ENCODE assay signal across 10 cellular contexts in the genomic region with DNA sequence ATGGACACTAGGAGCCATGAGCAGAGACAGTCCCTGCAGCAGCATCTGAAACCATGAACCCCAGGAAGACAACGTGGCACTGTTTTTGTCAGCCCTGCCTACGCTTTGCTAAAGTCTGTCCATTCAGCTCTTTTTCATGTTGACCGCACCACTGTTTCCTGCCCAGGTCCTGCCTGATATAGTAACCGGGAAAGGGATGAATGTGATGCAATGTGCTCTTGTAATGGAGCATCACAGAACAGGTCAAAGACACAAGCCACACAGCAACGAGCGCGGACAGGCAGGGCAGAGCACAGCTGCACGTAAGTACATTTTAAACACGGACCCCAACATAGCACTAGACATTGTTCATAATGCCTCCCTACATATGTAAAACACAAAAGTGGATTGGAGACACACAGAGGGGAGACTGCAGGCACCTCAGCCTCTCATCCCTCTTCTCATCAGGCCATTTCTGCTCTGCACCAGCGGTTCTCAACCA. TPM values are rescaled to one million over a fixed set of nuclear protein-coding genes. Genes with fewer than 3 reads are reported as not detected.
DNase-seq lines count a peak whose midpoint lies in the region; ATAC-seq and TF ChIP-seq lines count a peak whose summit lies in the region.
"Had no signal": no experiment of that assay in that cellular context is flagged by ENCODE, and none has a peak within 500 bp of the region (broad histone marks: within the 10 kb centered on the region; RNA-seq: fewer than 3 reads in every experiment).

No MANE protein-coding gene starts in this region.

- CTCF ChIA-PET in IMR-90 (lab: Yijun Ruan, JAX), result no interaction called here

- no peak overlapping the region for H3K4me3 ChIP-seq in IMR-90 (ENCODE audit: insufficient read depth, low read depth, low read length)

- peaks cover 0 to 6% (median 1%) of the 10 kb centered on the region in 3 donors for H3K27me3 Mint-ChIP-seq in CD14-positive monocyte (ENCODE audit: low read depth in 3 of 3)
- peaks cover 13% of the 10 kb centered on the region for H3K27me3 Mint-ChIP-seq in glutamatergic neuron (ENCODE audit: unreplicated experiment)

- no peaks in the 10 kb centered on the region for H3K9me3 ChIP-seq in IMR-90 (ENCODE audit: control insufficient read depth, insufficient read depth, low read length)

- no peaks in the 10 kb centered on the region for H3K36me3 ChIP-seq in IMR-90 (ENCODE audit: control insufficient read depth, insufficient read depth, low read length)

- H2AK9ac ChIP-seq in IMR-90 (replicated peaks; ENCODE audit: low read depth, low read length, poor library complexity), result peak overlapping the region; percentile 8

- no peak for TF ChIP-seq RAD21 in IMR-90 (IDR thresholded peaks at IDR 0.05; ENCODE audit: low read length)

- TF ChIP-seq CTCF in CD14-positive monocyte (IDR thresholded peaks at IDR 0.05) (no peak), IMR-90 (conservative IDR thresholded peaks at IDR 0.05; ENCODE audit: low read depth, low read length) (no peak), glutamatergic neuron (IDR thresholded peaks at IDR 0.05; ENCODE audit: partially characterized antibody, unreplicated experiment) (no peak)

- peak; percentile 4 for ATAC-seq in GM19397 (IDR thresholded peaks at IDR 0.05; ENCODE audit: unreplicated experiment)
- ATAC-seq in IMR-90 (ENCODE audit: low read depth), result no peak
- ATAC-seq in GM21367 (IDR thresholded peaks at IDR 0.05; ENCODE audit: unreplicated experiment), result no peak

- H3K4me3 Mint-ChIP-seq in CD14-positive monocyte, result peak overlapping the region in 1 of 2 donors; percentile 42
- no peak overlapping the region for H3K4me3 Mint-ChIP-seq in glutamatergic neuron (ENCODE audit: unreplicated experiment)

- no peak overlapping the region for H2BK5ac ChIP-seq in IMR-90 (ENCODE audit: low read depth, low read length, poor library complexity, severe bottlenecking)

- no peak overlapping the region for H3K23ac ChIP-seq in IMR-90 (ENCODE audit: low read depth, low read length)

- intact Hi-C loops in CD14-positive monocyte (cut with micrococcal nuclease), result no loop called here
- intact Hi-C loops in IMR-90 (cut with micrococcal nuclease), result loop anchor here (10.0 kb wide), 1 partner anchor 404 kb away; no protein-coding TSS in a partner anchor

- H2BK15ac ChIP-seq in IMR-90 (ENCODE audit: low read depth, low read length), result no peak overlapping the region

- no peak overlapping the region for H3K9ac ChIP-seq in IMR-90 (ENCODE audit: low read depth, low read length)

- no peak overlapping the region for H3K18ac ChIP-seq in IMR-90 (ENCODE audit: low read depth, low read length)

- in situ Hi-C loops in IMR-90 (cut with MboI; ENCODE audit: low sequenced_read_pairs), result no loop called here

- H3K4me1 ChIP-seq in IMR-90 (ENCODE audit: control insufficient read depth, insufficient read depth, low read length), result peaks cover 10% of the 10 kb centered on the region

- no peak overlapping the region for H3K4me2 ChIP-seq in IMR-90 (ENCODE audit: low read depth, low read length)

- no peak overlapping the region for H3K56ac ChIP-seq in IMR-90 (ENCODE audit: extremely low read depth, insufficient read depth, low read length)

- peaks cover 3% of the 10 kb centered on the region; the same call in 1 of the 2 replicates for H4K20me1 ChIP-seq in IMR-90 (ENCODE audit: insufficient read depth, low read length)

- peak overlapping the region; percentile 11; the same call in 1 of the 2 replicates for H2AK5ac ChIP-seq in IMR-90 (ENCODE audit: low read depth, low read length)

- H3K36me3 Mint-ChIP-seq in CD14-positive monocyte (peaks cover 0 to 1% of the 10 kb centered on the region in 2 donors), glutamatergic neuron (ENCODE audit: unreplicated experiment) (no peaks in the 10 kb centered on the region)

- H3K27ac Mint-ChIP-seq in CD14-positive monocyte (peak overlapping the region in 6 of 7 donors; percentile 80 to 97 (median 95)), glutamatergic neuron (ENCODE audit: unreplicated experiment) (peak overlapping the region; percentile 13)

- H3K9me1 ChIP-seq in IMR-90 (ENCODE audit: insufficient read depth, low read length), result peaks cover 19% of the 10 kb centered on the region

- no peak overlapping the region; the same call in 1 of the 2 replicates for H4K91ac ChIP-seq in IMR-90 (ENCODE audit: insufficient read depth, low read depth, low read length)

- peaks cover 40% of the 10 kb centered on the region for H3K4me1 Mint-ChIP-seq in CD14-positive monocyte
- peaks cover 21% of the 10 kb centered on the region for H3K4me1 Mint-ChIP-seq in glutamatergic neuron (ENCODE audit: low read depth, unreplicated experiment)

- H4K5ac ChIP-seq in IMR-90 (ENCODE audit: low read depth, low read length), result no peak overlapping the region

- no peak for TF ChIP-seq POLR2A in IMR-90 (IDR thresholded peaks at IDR 0.05; ENCODE audit: low read depth, low read length)

- 72% methylated on average over 2 of the region's 10 CpGs; no CpG with 5 or more reads in 1 of the 2 experiments for WGBS in IMR-90 (ENCODE audit: extremely low coverage in 2 of 2, insufficient read length in 1 of 2), 2 experiments

- H3K4ac ChIP-seq in IMR-90 (ENCODE audit: low read depth, low read length), result no peak overlapping the region

- H2AFZ ChIP-seq in IMR-90 (replicated peaks; ENCODE audit: low read length, poor library complexity), result peak overlapping the region; percentile 72

- no peaks in the 10 kb centered on the region for H3K79me1 ChIP-seq in IMR-90 (ENCODE audit: low read depth in 1 of 2, low read length in 2 of 2)

- H4K8ac ChIP-seq in IMR-90 (ENCODE audit: low read depth in 2 of 2, low read length in 2 of 2), result no peak overlapping the region

- DNase-seq in CD14-positive monocyte (ENCODE audit: low spot score), result no peak
- DNase-seq in IMR-90, result no peak
- DNase-seq in glutamatergic neuron, result no peak
- DNase-seq in DMS153 (lab: John Stamatoyannopoulos, UW), result no peak
- no peak for DNase-seq in NCI-H345 (lab: John Stamatoyannopoulos, UW)
- DNase-seq in stimulated activated CD4-positive, alpha-beta T cell treated with anti-CD3 and anti-CD28 coated beads, Interleukin-4, amount 100 ng/mL, for 1 hour, result no peak

- no peak overlapping the region for H2BK120ac ChIP-seq in IMR-90 (ENCODE audit: low read depth, low read length)

- H3K14ac ChIP-seq in IMR-90 (replicated peaks; ENCODE audit: low read depth, low read length), result no peak overlapping the region

- no peak overlapping the region for H2BK20ac ChIP-seq in IMR-90 (ENCODE audit: low read depth, low read length)

- POLR2A ChIA-PET in IMR-90 (lab: Charles Lee; ENCODE audit: unreplicated experiment), result no interaction called here

- no peak overlapping the region for H3K27ac ChIP-seq in IMR-90 (ENCODE audit: insufficient read depth, low read length)

- H3K9me3 Mint-ChIP-seq in CD14-positive monocyte, result no peaks in the 10 kb centered on the region
- H3K9me3 Mint-ChIP-seq in glutamatergic neuron (ENCODE audit: unreplicated experiment), result peaks cover 9% of the 10 kb centered on the region

- H3K27me3 ChIP-seq in IMR-90 (ENCODE audit: control insufficient read depth, insufficient read depth, low read length), result no peaks in the 10 kb centered on the region

- BruUV-seq in IMR-90 (replicated peaks; lab: Mats Ljungman, UMichigan), result no TSS peak

- dilution Hi-C loops in IMR-90 (cut with HindIII; ENCODE audit: low sequenced_read_pairs, unreplicated experiment), result no loop called here

TF ChIP-seq in IMR-90, 13 proteins besides CTCF, POLR2A, EP300 and RAD21:
- TF ChIP-seq, protein P1, sequence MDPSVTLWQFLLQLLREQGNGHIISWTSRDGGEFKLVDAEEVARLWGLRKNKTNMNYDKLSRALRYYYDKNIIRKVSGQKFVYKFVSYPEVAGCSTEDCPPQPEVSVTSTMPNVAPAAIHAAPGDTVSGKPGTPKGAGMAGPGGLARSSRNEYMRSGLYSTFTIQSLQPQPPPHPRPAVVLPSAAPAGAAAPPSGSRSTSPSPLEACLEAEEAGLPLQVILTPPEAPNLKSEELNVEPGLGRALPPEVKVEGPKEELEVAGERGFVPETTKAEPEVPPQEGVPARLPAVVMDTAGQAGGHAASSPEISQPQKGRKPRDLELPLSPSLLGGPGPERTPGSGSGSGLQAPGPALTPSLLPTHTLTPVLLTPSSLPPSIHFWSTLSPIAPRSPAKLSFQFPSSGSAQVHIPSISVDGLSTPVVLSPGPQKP (IDR thresholded peaks at IDR 0.05; ENCODE audit: borderline replicate concordance, low read depth, low read length), result no peak
- TF ChIP-seq, protein P2, sequence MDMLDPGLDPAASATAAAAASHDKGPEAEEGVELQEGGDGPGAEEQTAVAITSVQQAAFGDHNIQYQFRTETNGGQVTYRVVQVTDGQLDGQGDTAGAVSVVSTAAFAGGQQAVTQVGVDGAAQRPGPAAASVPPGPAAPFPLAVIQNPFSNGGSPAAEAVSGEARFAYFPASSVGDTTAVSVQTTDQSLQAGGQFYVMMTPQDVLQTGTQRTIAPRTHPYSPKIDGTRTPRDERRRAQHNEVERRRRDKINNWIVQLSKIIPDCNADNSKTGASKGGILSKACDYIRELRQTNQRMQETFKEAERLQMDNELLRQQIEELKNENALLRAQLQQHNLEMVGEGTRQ (IDR thresholded peaks at IDR 0.05; ENCODE audit: low read depth, low read length), result no peak
- TF ChIP-seq FOS (IDR thresholded peaks at IDR 0.05; ENCODE audit: low read depth, low read length) (no peak), BHLHE40 (IDR thresholded peaks at IDR 0.05; ENCODE audit: low read depth, low read length) (no peak), CHD1 (IDR thresholded peaks at IDR 0.05; ENCODE audit: low read depth, low read length) (no peak), SMC3 (IDR thresholded peaks at IDR 0.05; ENCODE audit: low read depth, low read length) (no peak), CEBPB (IDR thresholded peaks at IDR 0.05; ENCODE audit: low read depth, low read length) (no peak; the same call in 1 of the 2 replicates), MAFK (IDR thresholded peaks at IDR 0.05; ENCODE audit: low read depth, low read length) (no peak)
TF ChIP-seq in IMR-90: peak in this region for 0.

RNA-seq across cellular contexts. Expression of a gene that starts 16.9 kb away (rescaled TPM):
- under 1 TPM in 1 of 2 donors, not detected in 1; 0.47 TPM for polyA plus RNA-seq in CD14-positive monocyte
- total RNA-seq in IMR-90 (2012; rRNA removed), result not detected in 2 replicates
- polyA plus RNA-seq in IMR-90 (2012; rRNA removed), result not detected in 2 replicates
- polyA plus RNA-seq in IMR-90 (2012; cell fraction: cytosol; rRNA removed), result not detected in 2 replicates
- polyA plus RNA-seq in IMR-90 (2012; cell fraction: nucleus; rRNA removed; ENCODE audit: low replicate concordance), result not detected in 2 replicates
- total RNA-seq in glutamatergic neuron (ENCODE audit: unreplicated experiment), result not detected
- total RNA-seq: glomerular endothelial cell; T-helper 1 cell treated with Interleukin-12 subunit alpha and Interleukin-12 subunit beta and Interleukin-4 antibody, amounts not matched to agents 30 ng/mL and 1 ng/mL, for 36 hours had no signal

RNA-seq across cellular contexts. Expression of a gene that starts 53.5 kb away (rescaled TPM):
- polyA plus RNA-seq in CD14-positive monocyte (1 to 10 TPM; 2.0 to 2.5 TPM), IMR-90 (2012; rRNA removed) (147 and 149 TPM in 2 replicates)
- total RNA-seq in IMR-90 (2012; rRNA removed) (111 and 113 TPM in 2 replicates), glutamatergic neuron (ENCODE audit: unreplicated experiment) (863 TPM)
- polyA plus RNA-seq in IMR-90 (2012; cell fraction: cytosol; rRNA removed), result 125 and 140 TPM in 2 replicates
- polyA plus RNA-seq in IMR-90 (2012; cell fraction: nucleus; rRNA removed; ENCODE audit: low replicate concordance), result 139 TPM in 2 replicates
